In the genomic region with DNA sequence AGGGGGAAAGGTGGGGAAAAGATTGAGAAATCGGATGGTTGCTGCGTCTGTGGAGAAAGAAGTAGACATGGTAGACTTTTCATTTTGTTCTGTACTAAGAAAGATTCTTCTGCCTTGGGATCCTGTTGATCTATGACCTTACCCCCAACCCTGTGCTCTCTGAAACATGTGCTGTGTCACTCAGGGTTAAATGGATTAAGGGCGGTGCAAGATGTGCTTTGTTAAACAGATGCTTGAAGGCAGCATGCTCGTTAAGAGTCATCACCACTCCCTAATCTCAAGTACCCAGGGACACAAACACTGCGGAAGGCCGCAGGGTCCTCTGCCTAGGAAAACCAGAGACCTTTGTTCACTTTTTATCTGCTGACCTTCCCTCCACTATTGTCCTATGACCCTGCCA, we compare ENCODE assay signal across 5 cellular contexts.
DNase-seq lines count a peak whose midpoint lies in the region; TF ChIP-seq lines count a peak whose summit lies in the region.
"Not testable (repeated sequence)": the region's sequence is repeated elsewhere in the genome, so short reads cannot be mapped to it uniquely, and the experiment has no call there.

No MANE protein-coding gene starts in this region.

- peak overlapping the region; percentile 46 for H3K27ac ChIP-seq in ectodermal cell (ENCODE audit: insufficient read depth, low read depth, low read length, poor library complexity, severe bottlenecking)
- not testable (repeated sequence) for H3K27ac ChIP-seq in neural progenitor cell

- not testable (repeated sequence) for H3K4me3 ChIP-seq in ectodermal cell (ENCODE audit: insufficient read depth, low read depth, low read length); neural progenitor cell

- not testable (repeated sequence) for H3F3A ChIP-seq in neural progenitor cell (ENCODE audit: low read depth)

- not testable (repeated sequence) for H3K4me1 ChIP-seq in ectodermal cell (ENCODE audit: control insufficient read depth, insufficient read depth, low read length); neural progenitor cell

- not testable (repeated sequence) for H2AFZ ChIP-seq in neural progenitor cell (replicated peaks)

- not testable (repeated sequence) for H3K9me3 ChIP-seq in ectodermal cell (ENCODE audit: control insufficient read depth, low read length); neural progenitor cell (ENCODE audit: low read depth)

- H3K4me3 Mint-ChIP-seq in activated T-cell treated with anti-CD3 and anti-CD28 coated beads, Interleukin-2, amount 50 U/mL, for 24 hours; nephron progenitor cell; neural progenitor cell: not testable (repeated sequence)
- peak overlapping the region; percentile 63 for H3K4me3 Mint-ChIP-seq in endothelial cell (ENCODE audit: unreplicated experiment)

- H3K79me2 ChIP-seq in neural progenitor cell (ENCODE audit: low read depth), result not testable (repeated sequence)

- DNase-seq in activated T-cell treated with anti-CD3 and anti-CD28 coated beads, Interleukin-2, amount 50 U/mL, for 24 hours; endothelial cell (ENCODE audit: low spot score); nephron progenitor cell; neural progenitor cell (ENCODE audit: low spot score): not testable (repeated sequence)

- not testable (repeated sequence) for H3K4me2 ChIP-seq in neural progenitor cell

- peaks cover 79% of the 10 kb centered on the region for H3K36me3 Mint-ChIP-seq in activated T-cell treated with anti-CD3 and anti-CD28 coated beads, Interleukin-2, amount 50 U/mL, for 24 hours (ENCODE audit: low read depth)
- H3K36me3 Mint-ChIP-seq in endothelial cell (ENCODE audit: low read depth, unreplicated experiment) (peaks cover 29% of the 10 kb centered on the region), nephron progenitor cell (ENCODE audit: low read depth) (peaks cover 85% of the 10 kb centered on the region), neural progenitor cell (peaks cover 40% of the 10 kb centered on the region)

- not testable (repeated sequence) for H3K9me3 Mint-ChIP-seq in activated T-cell treated with anti-CD3 and anti-CD28 coated beads, Interleukin-2, amount 50 U/mL, for 24 hours; endothelial cell (ENCODE audit: unreplicated experiment); neural progenitor cell
- H3K9me3 Mint-ChIP-seq in nephron progenitor cell, result peaks cover 28% of the 10 kb centered on the region

- TF ChIP-seq CTCF in endothelial cell (IDR thresholded peaks at IDR 0.05; ENCODE audit: unreplicated experiment); nephron progenitor cell (IDR thresholded peaks at IDR 0.05); neural progenitor cell (IDR thresholded peaks at IDR 0.05): not testable (repeated sequence)

- H4K20me1 ChIP-seq in neural progenitor cell (ENCODE audit: low read depth), result not testable (repeated sequence)

- H3K27me3 Mint-ChIP-seq in activated T-cell treated with anti-CD3 and anti-CD28 coated beads, Interleukin-2, amount 50 U/mL, for 24 hours; endothelial cell (ENCODE audit: unreplicated experiment); nephron progenitor cell (ENCODE audit: low read depth, poor library complexity); neural progenitor cell (ENCODE audit: insufficient read depth, low read depth): not testable (repeated sequence)

- not testable (repeated sequence) for H3K27me3 ChIP-seq in ectodermal cell (ENCODE audit: control insufficient read depth, insufficient read depth, low read length, poor library complexity, severe bottlenecking); neural progenitor cell

- H3K4me1 Mint-ChIP-seq in activated T-cell treated with anti-CD3 and anti-CD28 coated beads, Interleukin-2, amount 50 U/mL, for 24 hours (ENCODE audit: low read depth), result peaks cover 13% of the 10 kb centered on the region
- not testable (repeated sequence) for H3K4me1 Mint-ChIP-seq in endothelial cell (ENCODE audit: unreplicated experiment); nephron progenitor cell; neural progenitor cell

- H3K27ac Mint-ChIP-seq in activated T-cell treated with anti-CD3 and anti-CD28 coated beads, Interleukin-2, amount 50 U/mL, for 24 hours, result peak overlapping the region; percentile 33
- H3K27ac Mint-ChIP-seq in endothelial cell (ENCODE audit: unreplicated experiment), result not testable (repeated sequence)
- H3K27ac Mint-ChIP-seq in nephron progenitor cell (peak overlapping the region; percentile 77), neural progenitor cell (peak overlapping the region; percentile 64)

- 85 to 99% methylated on average over 4 of the region's 6 CpGs for WGBS in ectodermal cell, 2 experiments

- H3K36me3 ChIP-seq in ectodermal cell (ENCODE audit: control insufficient read depth, insufficient read depth, low read length) (peaks cover 19% of the 10 kb centered on the region), neural progenitor cell (peaks cover 28% of the 10 kb centered on the region)

- H3K9ac ChIP-seq in neural progenitor cell, result not testable (repeated sequence)
